In genomic region chr7:108522780-108523179, GRCh38 we compare ENCODE assay signal across 15 cellular contexts. TPM values are rescaled to one million over a fixed set of nuclear protein-coding genes. Genes with fewer than 3 reads are reported as not detected.
DNase-seq lines count a peak whose midpoint lies in the region; ATAC-seq and TF ChIP-seq lines count a peak whose summit lies in the region.
"Had no signal": no experiment of that assay in that cellular context is flagged by ENCODE, and none has a peak within 500 bp of the region (broad histone marks: within the 10 kb centered on the region; RNA-seq: fewer than 3 reads in every experiment).

No MANE protein-coding gene starts in this region.

- peak overlapping the region; percentile 24 for H3K27ac Mint-ChIP-seq in activated T-cell treated with anti-CD3 and anti-CD28 coated beads, Interleukin-2, amount 50 U/mL, for 24 hours
- H3K27ac Mint-ChIP-seq in endodermal cell (no peak overlapping the region), progenitor cell of endocrine pancreas (peak overlapping the region; percentile 1)
- H3K27ac Mint-ChIP-seq: activated CD4-positive, alpha-beta memory T cell treated with anti-CD3 and anti-CD28 coated beads for 36 hours; activated naive CD4-positive, alpha-beta T cell treated with anti-CD3 and anti-CD28 coated beads, Interleukin-2, amount 50 U/mL, for 72 hours had no signal

- ATAC-seq in activated T-cell treated with anti-CD3 and anti-CD28 coated beads, Interleukin-2, amount 50 U/mL, for 4 hours, result no peak
- ATAC-seq: activated naive CD4-positive, alpha-beta T cell treated with anti-CD3 and anti-CD28 coated beads, Interleukin-2, amount 50 U/mL, for 72 hours; HCT116; left lobe of liver had no signal

- H3K36me3 ChIP-seq in HUES6 (ENCODE audit: control insufficient read depth, insufficient read depth, low read length) (peaks cover 7% of the 10 kb centered on the region), endodermal cell (ENCODE audit: control insufficient read depth, insufficient read depth, low read length) (peaks cover 12% of the 10 kb centered on the region)

- H3K4me1 Mint-ChIP-seq in activated T-cell treated with anti-CD3 and anti-CD28 coated beads, Interleukin-2, amount 50 U/mL, for 24 hours (ENCODE audit: low read depth), result peaks cover 53% of the 10 kb centered on the region
- peaks cover 54% of the 10 kb centered on the region for H3K4me1 Mint-ChIP-seq in activated T-cell treated with anti-CD3 and anti-CD28 coated beads, Interleukin-2, amount 50 U/mL, for 4 hours (ENCODE audit: low read depth)
- H3K4me1 Mint-ChIP-seq in endodermal cell, result peaks cover 31% of the 10 kb centered on the region
- H3K4me1 Mint-ChIP-seq in progenitor cell of endocrine pancreas (ENCODE audit: low read depth), result peaks cover 29% of the 10 kb centered on the region

- WGBS in endodermal cell (ENCODE audit: insufficient coverage in 1 of 2, insufficient read length in 1 of 2), 2 experiments, result 89 to 94% methylated on average over 2 of the region's 2 CpGs

- no peaks in the 10 kb centered on the region; the same call in 1 of the 2 replicates for H3K9me3 ChIP-seq in HUES6 (ENCODE audit: control insufficient read depth, insufficient read depth, low read depth, low read length)
- H3K9me3 ChIP-seq in endodermal cell (ENCODE audit: control insufficient read depth, low read length), result peaks cover 7% of the 10 kb centered on the region

- no peak overlapping the region for H3K9ac ChIP-seq in HUES6 (ENCODE audit: low read length)
- no peak overlapping the region for H3K9ac ChIP-seq in endodermal cell (ENCODE audit: extremely low read depth, low read length, poor library complexity, severe bottlenecking)

- H3K4me1 ChIP-seq in HUES6 (ENCODE audit: control insufficient read depth, insufficient read depth, low read length) (peaks cover 41% of the 10 kb centered on the region), endodermal cell (ENCODE audit: control insufficient read depth, insufficient read depth, low read length) (peaks cover 7% of the 10 kb centered on the region)

- TF ChIP-seq CTCF in endodermal cell (conservative IDR thresholded peaks at IDR 0.05) (no peak), progenitor cell of endocrine pancreas (IDR thresholded peaks at IDR 0.05; ENCODE audit: unreplicated experiment) (no peak)

- DNase-seq in activated T-cell treated with anti-CD3 and anti-CD28 coated beads, Interleukin-2, amount 50 U/mL, for 24 hours, result no peak
- DNase-seq in activated T-cell treated with anti-CD3 and anti-CD28 coated beads, Interleukin-2, amount 50 U/mL, for 4 hours, result no peak
- DNase-seq in endodermal cell, result no peak
- no peak for DNase-seq in progenitor cell of endocrine pancreas (ENCODE audit: low spot score, unreplicated experiment)
- no peak for DNase-seq in SHP77 treated with DMSO at 0.1 percent for 48 hours (lab: John Stamatoyannopoulos, UW)
- DNase-seq in islet precursor cell, result no peak
- no peak for DNase-seq in NCI-H128 (lab: John Stamatoyannopoulos, UW; ENCODE audit: unreplicated experiment)
- DNase-seq: activated CD4-positive, alpha-beta memory T cell treated with anti-CD3 and anti-CD28 coated beads for 36 hours; caudate nucleus; NCI-H2107 had no signal

- H3K4me3 Mint-ChIP-seq in activated T-cell treated with anti-CD3 and anti-CD28 coated beads, Interleukin-2, amount 50 U/mL, for 24 hours, result no peak overlapping the region
- no peak overlapping the region for H3K4me3 Mint-ChIP-seq in activated T-cell treated with anti-CD3 and anti-CD28 coated beads, Interleukin-2, amount 50 U/mL, for 4 hours
- H3K4me3 Mint-ChIP-seq in endodermal cell (no peak overlapping the region), progenitor cell of endocrine pancreas (ENCODE audit: low read depth) (peak overlapping the region; percentile 27)
- H3K4me3 Mint-ChIP-seq: activated CD4-positive, alpha-beta memory T cell treated with anti-CD3 and anti-CD28 coated beads for 36 hours had no signal

- no peaks in the 10 kb centered on the region for H3K27me3 Mint-ChIP-seq in activated T-cell treated with anti-CD3 and anti-CD28 coated beads, Interleukin-2, amount 50 U/mL, for 24 hours
- no peaks in the 10 kb centered on the region for H3K27me3 Mint-ChIP-seq in activated T-cell treated with anti-CD3 and anti-CD28 coated beads, Interleukin-2, amount 50 U/mL, for 4 hours (ENCODE audit: low read depth)
- H3K27me3 Mint-ChIP-seq in endodermal cell (ENCODE audit: insufficient read depth) (peaks cover 2% of the 10 kb centered on the region), progenitor cell of endocrine pancreas (no peaks in the 10 kb centered on the region)
- H3K27me3 Mint-ChIP-seq: activated CD4-positive, alpha-beta memory T cell treated with anti-CD3 and anti-CD28 coated beads for 36 hours had no signal

- peaks cover 49% of the 10 kb centered on the region for H3K36me3 Mint-ChIP-seq in activated T-cell treated with anti-CD3 and anti-CD28 coated beads, Interleukin-2, amount 50 U/mL, for 24 hours (ENCODE audit: low read depth)
- H3K36me3 Mint-ChIP-seq in activated T-cell treated with anti-CD3 and anti-CD28 coated beads, Interleukin-2, amount 50 U/mL, for 4 hours (ENCODE audit: insufficient read depth), result peaks cover 24% of the 10 kb centered on the region
- H3K36me3 Mint-ChIP-seq in endodermal cell (ENCODE audit: low read depth), result peaks cover 12% of the 10 kb centered on the region
- peaks cover 6% of the 10 kb centered on the region for H3K36me3 Mint-ChIP-seq in progenitor cell of endocrine pancreas (ENCODE audit: insufficient read depth)

- H3K4me3 ChIP-seq in HUES6 (ENCODE audit: low read depth, low read length), result peak overlapping the region; percentile 81
- H3K4me3 ChIP-seq in endodermal cell (ENCODE audit: low read length), result peak overlapping the region; percentile 82

- H3K27ac ChIP-seq in HUES6 (ENCODE audit: low read depth, low read length) (no peak overlapping the region), endodermal cell (ENCODE audit: low read depth, low read length) (no peak overlapping the region)
- H3K27ac ChIP-seq: HL-60 had no signal

- H3K27me3 ChIP-seq in HUES6 (ENCODE audit: control insufficient read depth, insufficient read depth, low read length) (no peaks in the 10 kb centered on the region), endodermal cell (ENCODE audit: control insufficient read depth, insufficient read depth, low read length, poor library complexity, severe bottlenecking) (peaks cover under 1% of the 10 kb centered on the region)

- H3K9me3 Mint-ChIP-seq in activated T-cell treated with anti-CD3 and anti-CD28 coated beads, Interleukin-2, amount 50 U/mL, for 24 hours, result no peaks in the 10 kb centered on the region
- no peaks in the 10 kb centered on the region for H3K9me3 Mint-ChIP-seq in activated T-cell treated with anti-CD3 and anti-CD28 coated beads, Interleukin-2, amount 50 U/mL, for 4 hours
- no peaks in the 10 kb centered on the region for H3K9me3 Mint-ChIP-seq in endodermal cell
- H3K9me3 Mint-ChIP-seq in progenitor cell of endocrine pancreas (ENCODE audit: low read depth), result no peaks in the 10 kb centered on the region
- H3K9me3 Mint-ChIP-seq: activated naive CD4-positive, alpha-beta T cell treated with anti-CD3 and anti-CD28 coated beads, Interleukin-2, amount 50 U/mL, for 72 hours had no signal

RNA-seq across cellular contexts. Expression of gene PNPLA8, which starts 3.2 kb away (rescaled TPM):
- 1 to 10 TPM; 6.9 to 8.6 (median 8.3) TPM for total RNA-seq in activated T-cell treated with anti-CD3 and anti-CD28 coated beads, Interleukin-2, amount 50 U/mL, for 4 hours
- 10 to 100 TPM; 15.9 to 20.1 TPM for total RNA-seq in endodermal cell
- 20.2 TPM for polyA plus RNA-seq in endodermal cell (2013, experiment 1 of 2)
- 21.4 TPM for polyA plus RNA-seq in endodermal cell (2013, experiment 2 of 2)
- 17.1 TPM in 2 replicates for total RNA-seq in progenitor cell of endocrine pancreas

RNA-seq across cellular contexts. Expression of gene THAP5, which starts 46.7 kb away (rescaled TPM):
- 10 to 100 TPM; 29.0 to 35.4 (median 31.7) TPM for total RNA-seq in activated T-cell treated with anti-CD3 and anti-CD28 coated beads, Interleukin-2, amount 50 U/mL, for 4 hours
- total RNA-seq in endodermal cell (10 to 100 TPM; 21.5 to 23.8 TPM), progenitor cell of endocrine pancreas (19.4 and 21.4 TPM in 2 replicates)
- polyA plus RNA-seq in endodermal cell (2013, experiment 1 of 2), result 28.4 TPM
- 30.5 TPM for polyA plus RNA-seq in endodermal cell (2013, experiment 2 of 2)

RNA-seq across cellular contexts. Expression of gene DNAJB9, which starts 46.9 kb away (rescaled TPM):
- total RNA-seq in activated T-cell treated with anti-CD3 and anti-CD28 coated beads, Interleukin-2, amount 50 U/mL, for 4 hours, result 10 to 100 TPM; 10.2 to 14.6 (median 13.2) TPM
- total RNA-seq in endodermal cell (10 to 100 TPM; 14.4 to 16.6 TPM), progenitor cell of endocrine pancreas (19.5 TPM in 2 replicates)
- 19.0 TPM for polyA plus RNA-seq in endodermal cell (2013, experiment 1 of 2)
- 16.0 TPM for polyA plus RNA-seq in endodermal cell (2013, experiment 2 of 2)
